ENCODE assay signal across 8 cellular contexts in the genomic region with DNA sequence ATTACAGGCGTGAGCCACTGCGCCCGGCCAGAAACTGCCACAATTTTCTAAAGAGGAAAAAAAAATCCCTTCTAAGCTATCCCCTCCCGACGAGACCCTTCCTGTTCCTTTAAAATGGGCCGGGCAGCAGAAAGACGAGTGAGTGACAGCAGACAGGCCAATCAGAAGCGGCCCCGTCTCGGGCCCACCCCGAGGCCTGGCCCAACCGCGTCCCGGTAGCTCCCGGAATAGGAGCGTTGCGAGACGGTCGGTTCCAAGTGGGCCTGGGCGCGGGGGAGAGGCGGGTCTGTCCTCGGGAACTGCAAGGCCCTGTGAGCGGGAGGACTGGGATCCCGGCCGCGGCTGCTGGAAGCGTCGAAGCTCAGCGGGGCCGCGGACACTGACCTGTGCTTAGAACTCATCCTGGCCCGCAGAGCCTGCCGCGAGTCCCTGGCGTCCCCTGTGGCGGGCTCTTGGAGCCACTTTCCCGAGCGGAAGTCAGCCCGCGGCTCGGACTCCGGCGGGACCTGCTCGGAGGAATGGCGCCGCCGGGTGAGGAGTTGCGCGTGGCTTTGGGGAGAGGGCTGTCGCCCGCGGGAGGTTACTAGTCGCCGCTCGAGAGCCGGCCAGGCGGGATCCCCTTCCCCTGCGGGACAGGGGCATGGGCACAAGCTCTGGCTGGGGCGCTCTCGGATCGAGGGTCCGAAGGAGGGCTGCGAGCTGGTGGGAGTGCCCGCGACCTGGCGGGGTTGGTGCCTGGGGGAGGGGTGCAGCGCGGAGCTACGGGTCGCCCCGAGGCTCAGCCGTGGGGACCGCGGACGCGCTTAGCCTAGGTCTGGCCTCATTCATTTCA. TPM values are rescaled to one million over a fixed set of nuclear protein-coding genes. Genes with fewer than 3 reads are reported as not detected.
DNase-seq lines count a peak whose midpoint lies in the region; ATAC-seq and TF ChIP-seq lines count a peak whose summit lies in the region.

A gene (minus strand): TSS at position 710 of the 832 bp plus-strand sequence.
A gene (plus strand): TSS at position 492 of the 832 bp plus-strand sequence. CDS start 27 bp downstream, at position 519.

- POLR2A ChIA-PET in CD4-positive, alpha-beta memory T cell (lab: Charles Lee; ENCODE audit: partially characterized antibody): interaction anchor here (0.5 to 3.0 kb wide), 30 partner anchors 13 to 1437 kb away, joined by 3 to 62 read pairs (median 4); a partner anchor contains a TSS
- POLR2A ChIA-PET in activated CD4-positive, alpha-beta memory T cell treated with anti-CD3 and anti-CD28 coated beads, Interleukin-2, amount 10 ng/mL, durations not matched to agents 7 days and 5 days (lab: Charles Lee): interaction anchor here (0.6 to 4.4 kb wide), 32 partner anchors 11 to 1784 kb away, joined by 3 to 106 read pairs (median 4); a partner anchor contains a TSS

- intact Hi-C loops in CD4-positive, alpha-beta memory T cell (cut with micrococcal nuclease): loop anchor here (1.0 to 2.0 kb wide), 5 partner anchors 13 to 348 kb away; a partner anchor contains a TSS
- intact Hi-C loops in lower leg skin (cut with DNase I; ENCODE audit: low total_unique reads): no loop called here

- no peaks in the 10 kb centered on the region for H3K9me3 Mint-ChIP-seq in CD4-positive, alpha-beta memory T cell
- no peaks in the 10 kb centered on the region for H3K9me3 Mint-ChIP-seq in activated CD4-positive, alpha-beta memory T cell treated with anti-CD3 and anti-CD28 coated beads, Interleukin-2, amount 10 ng/mL, durations not matched to agents 7 days and 5 days

- TF ChIP-seq CTCF in lower leg skin (IDR thresholded peaks at IDR 0.05): peak in 1 of 3 donors; percentile 63

- peak within 1 kb of the TSS; percentile 96 to 98 (median 98) for H3K27ac Mint-ChIP-seq in CD4-positive, alpha-beta memory T cell
- H3K27ac Mint-ChIP-seq in activated CD4-positive, alpha-beta memory T cell treated with anti-CD3 and anti-CD28 coated beads, Interleukin-2, amount 10 ng/mL, durations not matched to agents 7 days and 5 days: peak within 1 kb of the TSS; percentile 94

- H3K4me1 ChIP-seq in CD4-positive, alpha-beta memory T cell (ENCODE audit: insufficient read depth, low read length): peaks cover 46% of the 10 kb centered on the region
- H3K4me1 ChIP-seq in duodenal mucosa (ENCODE audit: control insufficient read depth in 1 of 2, insufficient read depth in 2 of 2, low read length in 2 of 2): peaks cover 11 to 28% of the 10 kb centered on the region in 2 donors

- peak; percentile 91 for ATAC-seq in GM19455 (IDR thresholded peaks at IDR 0.05; ENCODE audit: unreplicated experiment)

- DNase-seq in CD4-positive, alpha-beta memory T cell: peak; percentile 92 to 96 (median 93)
- DNase-seq in HK-2 (ENCODE audit: unreplicated experiment) (peak; percentile 99), NCI-H82 treated with DMSO at 0.1 percent for 48 hours (lab: John Stamatoyannopoulos, UW; ENCODE audit: unreplicated experiment) (peak; percentile 98), lower leg skin (ENCODE audit: low spot score in 2 of 2) (peak; percentile 98 to 100)
- peak; percentile 97 for DNase-seq in activated CD4-positive, alpha-beta memory T cell treated with anti-CD3 and anti-CD28 coated beads, Interleukin-2, amount 10 ng/mL, durations not matched to agents 7 days and 5 days
- DNase-seq in stimulated activated CD4-positive, alpha-beta T cell treated with anti-CD3 and anti-CD28 coated beads, Interleukin-4, amount 100 ng/mL, for 4 hours: peak; percentile 91 to 92

- H3K9ac ChIP-seq in duodenal mucosa (ENCODE audit: low read depth in 1 of 2, low read length in 2 of 2): peak within 1 kb of the TSS; percentile 88 to 95

- no peaks in the 10 kb centered on the region for H3K9me3 ChIP-seq in CD4-positive, alpha-beta memory T cell (ENCODE audit: control insufficient read depth in 1 of 2, low read length in 2 of 2)
- H3K9me3 ChIP-seq in duodenal mucosa (ENCODE audit: control insufficient read depth in 1 of 2, low read length in 2 of 2): no peaks in the 10 kb centered on the region

- peaks cover 7 to 30% of the 10 kb centered on the region in 2 donors for H3K36me3 Mint-ChIP-seq in CD4-positive, alpha-beta memory T cell
- peaks cover 27% of the 10 kb centered on the region for H3K36me3 Mint-ChIP-seq in activated CD4-positive, alpha-beta memory T cell treated with anti-CD3 and anti-CD28 coated beads, Interleukin-2, amount 10 ng/mL, durations not matched to agents 7 days and 5 days (ENCODE audit: low read depth)

- H3K36me3 ChIP-seq in CD4-positive, alpha-beta memory T cell (ENCODE audit: insufficient read depth, low read length): peaks cover 8% of the 10 kb centered on the region
- peaks cover 0 to 8% of the 10 kb centered on the region in 2 donors for H3K36me3 ChIP-seq in duodenal mucosa (ENCODE audit: control insufficient read depth in 1 of 2, insufficient read depth in 2 of 2, low read length in 2 of 2)

- peak within 1 kb of the TSS; percentile 96 to 97 for H3K4me3 ChIP-seq in CD4-positive, alpha-beta memory T cell (ENCODE audit: low read length in 2 of 2)
- H3K4me3 ChIP-seq in duodenal mucosa (ENCODE audit: low read depth in 1 of 2, low read length in 2 of 2) (peak within 1 kb of the TSS; percentile 94 to 95), lower leg skin (ENCODE audit: low read depth, poor library complexity, severe bottlenecking) (peak within 1 kb of the TSS; percentile 69)

- WGBS in lower leg skin, 2 donors: 0 to 1% methylated on average over 20 to 49 of the region's 77 CpGs

- no peak for TF ChIP-seq POLR2A in lower leg skin (IDR thresholded peaks at IDR 0.05)

- H3K27ac ChIP-seq in CD4-positive, alpha-beta memory T cell (ENCODE audit: low read depth, low read length): peak within 1 kb of the TSS; percentile 92
- H3K27ac ChIP-seq in duodenal mucosa (ENCODE audit: low read depth, low read length): peak within 1 kb of the TSS; percentile 98

- H3K27me3 ChIP-seq in CD4-positive, alpha-beta memory T cell (ENCODE audit: insufficient read depth, low read length): no peaks in the 10 kb centered on the region
- no peaks in the 10 kb centered on the region for H3K27me3 ChIP-seq in duodenal mucosa (ENCODE audit: control insufficient read depth in 1 of 2, insufficient read depth in 2 of 2, low read length in 2 of 2)

- H3K4me1 Mint-ChIP-seq in CD4-positive, alpha-beta memory T cell: peaks cover 29 to 58% (median 43%) of the 10 kb centered on the region in 4 donors
- peaks cover 37% of the 10 kb centered on the region for H3K4me1 Mint-ChIP-seq in activated CD4-positive, alpha-beta memory T cell treated with anti-CD3 and anti-CD28 coated beads, Interleukin-2, amount 10 ng/mL, durations not matched to agents 7 days and 5 days

- CTCF ChIA-PET in CD4-positive, alpha-beta memory T cell (lab: Charles Lee; ENCODE audit: partially characterized antibody): interaction anchor here (0.6 to 6.1 kb wide), 11 partner anchors 10 to 543 kb away, joined by 3 to 99 read pairs (median 4); no protein-coding TSS in a partner anchor
- CTCF ChIA-PET in activated CD4-positive, alpha-beta memory T cell treated with anti-CD3 and anti-CD28 coated beads, Interleukin-2, amount 10 ng/mL, durations not matched to agents 7 days and 5 days (lab: Charles Lee): interaction anchor here (0.6 to 3.5 kb wide), 9 partner anchors 11 to 676 kb away, joined by 3 to 79 read pairs (median 5); a partner anchor contains a TSS

- peaks cover 0 to 2% of the 10 kb centered on the region in 2 donors for H3K27me3 Mint-ChIP-seq in CD4-positive, alpha-beta memory T cell
- no peaks in the 10 kb centered on the region for H3K27me3 Mint-ChIP-seq in activated CD4-positive, alpha-beta memory T cell treated with anti-CD3 and anti-CD28 coated beads, Interleukin-2, amount 10 ng/mL, durations not matched to agents 7 days and 5 days

- peak within 1 kb of the TSS; percentile 92 to 99 (median 98) for H3K4me3 Mint-ChIP-seq in CD4-positive, alpha-beta memory T cell
- H3K4me3 Mint-ChIP-seq in activated CD4-positive, alpha-beta memory T cell treated with anti-CD3 and anti-CD28 coated beads, Interleukin-2, amount 10 ng/mL, durations not matched to agents 7 days and 5 days: peak within 1 kb of the TSS; percentile 92

RNA-seq across cellular contexts. Expression of the first gene that starts in this region (rescaled TPM):
- total RNA-seq in CD4-positive, alpha-beta memory T cell: 1 to 10 TPM; 1.4 to 1.5 TPM
- polyA plus RNA-seq in CD4-positive, alpha-beta memory T cell: 1 to 10 TPM in 1 of 2 donors, under 1 TPM in 1; 1.00 to 1.5 TPM
- total RNA-seq in activated CD4-positive, alpha-beta memory T cell treated with anti-CD3 and anti-CD28 coated beads, Interleukin-2, amount 10 ng/mL, durations not matched to agents 7 days and 5 days: 1 to 10 TPM; 1.7 to 2.2 TPM
- 1 to 10 TPM in 3 of 4 donors, under 1 TPM in 1; 0.59 to 6.8 (median 2.3) TPM for total RNA-seq in lower leg skin

RNA-seq across cellular contexts. Expression of the second gene that starts in this region (rescaled TPM):
- total RNA-seq in CD4-positive, alpha-beta memory T cell: 100 to 1,000 TPM; 125 to 127 TPM
- 100 to 1,000 TPM; 257 to 349 TPM for polyA plus RNA-seq in CD4-positive, alpha-beta memory T cell
- total RNA-seq in activated CD4-positive, alpha-beta memory T cell treated with anti-CD3 and anti-CD28 coated beads, Interleukin-2, amount 10 ng/mL, durations not matched to agents 7 days and 5 days: 100 to 1,000 TPM; 168 to 179 TPM
- 100 to 1,000 TPM in 2 of 4 donors, 10 to 100 TPM in 2; 76.0 to 128 (median 102) TPM for total RNA-seq in lower leg skin

Comparison
In these comparisons a context has a peak if more than half of its experiments do, and no peak if none do; other contexts are left out.
1. Peak in every context shown above with its lines: DNase-seq, ATAC-seq, H3K4me3 ChIP-seq and H3K27ac ChIP-seq.